Comparison of ENCODE assay signal across 35 cellular contexts in genomic region chr7:8453535-8453934, GRCh38. TPM values are rescaled to one million over a fixed set of nuclear protein-coding genes. Genes with fewer than 3 reads are reported as not detected.
"Had no signal": no experiment of that assay in that cellular context is flagged by ENCODE, and none has a peak within 500 bp of the region (broad histone marks: within the 10 kb centered on the region; RNA-seq: fewer than 3 reads in every experiment).

No MANE protein-coding gene starts in this region.

- FAIRE-seq: TTC549 had no signal

- H3K27ac ChIP-seq: VCaP, WERI-Rb-1 had no signal

- H3K36me3 ChIP-seq: WERI-Rb-1 had no signal

- ATAC-seq: activated CD4-positive, alpha-beta T cell treated with anti-CD3 and anti-CD28 coated beads for 36 hours; activated CD4-positive, CD25-positive, alpha-beta regulatory T cell treated with anti-CD3 and anti-CD28 coated beads, Interleukin-2, amount 50 U/mL, for 24 hours; activated CD8-positive, alpha-beta memory T cell treated with anti-CD3 and anti-CD28 coated beads, Interleukin-2, amount 10 ng/mL, durations not matched to agents 7 days and 5 days; activated CD8-positive, alpha-beta T cell treated with anti-CD3 and anti-CD28 coated beads for 36 hours; activated CD8-positive, alpha-beta T cell treated with anti-CD3 and anti-CD28 coated beads, Interleukin-2, amount 10 ng/mL, durations not matched to agents 7 days and 5 days; T-helper 17 cell; WTC11 had no signal

- DNase-seq: activated B cell treated with CpG ODN at 0.5 μM for 24 hours; activated CD4-positive, alpha-beta memory T cell treated with anti-CD3 and anti-CD28 coated beads for 36 hours; activated CD4-positive, alpha-beta memory T cell treated with anti-CD3 and anti-CD28 coated beads, Interleukin-2, amount 10 ng/mL, durations not matched to agents 7 days and 5 days; activated CD4-positive, alpha-beta T cell treated with anti-CD3 and anti-CD28 coated beads for 1 hour; activated CD4-positive, alpha-beta T cell treated with anti-CD3 and anti-CD28 coated beads for 36 hours; activated CD4-positive, alpha-beta T cell treated with anti-CD3 and anti-CD28 coated beads for 4 hours; activated CD4-positive, alpha-beta T cell treated with anti-CD3 and anti-CD28 coated beads for 48 hours; activated CD4-positive, alpha-beta T cell treated with anti-CD3 and anti-CD28 coated beads, Interleukin-2, amount 10 ng/mL, durations not matched to agents 24 days and 14 days; activated CD4-positive, alpha-beta T cell treated with anti-CD3 and anti-CD28 coated beads, Interleukin-2, amount 10 ng/mL, durations not matched to agents 7 days and 5 days; activated CD4-positive, alpha-beta T cell treated with anti-CD3 and anti-CD28 coated beads, Interleukin-2, amount 50 U/mL, for 1 hour; activated CD4-positive, alpha-beta T cell treated with anti-CD3 and anti-CD28 coated beads, Interleukin-2, amount 50 U/mL, for 4 hours; activated CD4-positive, alpha-beta T cell treated with anti-CD3 and anti-CD28 coated beads, Interleukin-2, amount 50 U/mL, for 48 hours; activated CD4-positive, CD25-positive, alpha-beta regulatory T cell; activated CD4-positive, CD25-positive, alpha-beta regulatory T cell treated with anti-CD3 and anti-CD28 coated beads, Interleukin-2, amount 50 U/mL, for 72 hours; activated CD8-positive, alpha-beta memory T cell treated with anti-CD3 and anti-CD28 coated beads for 24 hours; activated CD8-positive, alpha-beta memory T cell treated with anti-CD3 and anti-CD28 coated beads, Interleukin-2, amount 10 ng/mL, durations not matched to agents 7 days and 5 days; activated CD8-positive, alpha-beta memory T cell treated with anti-CD3 and anti-CD28 coated beads, Interleukin-2, amount 50 U/mL, for 4 hours; activated CD8-positive, alpha-beta memory T cell treated with anti-CD3 and anti-CD28 coated beads, Interleukin-2, amount 50 U/mL, for 48 hours; activated CD8-positive, alpha-beta T cell treated with anti-CD3 and anti-CD28 coated beads for 36 hours; activated CD8-positive, alpha-beta T cell treated with anti-CD3 and anti-CD28 coated beads, Interleukin-2, amount 10 ng/mL, durations not matched to agents 7 days and 5 days; activated T-cell treated with anti-CD3 and anti-CD28 coated beads for 4 hours; activated T-cell treated with anti-CD3 and anti-CD28 coated beads, Interleukin-2, amount 50 U/mL, for 1 hour; activated T-cell treated with anti-CD3 and anti-CD28 coated beads, Interleukin-2, amount 50 U/mL, for 24 hours; T-helper 17 cell; T-helper 2 cell; T-helper 9 cell; T1000; WERI-Rb-1 had no signal

RNA-seq across cellular contexts. Expression of gene NXPH1, which starts 20.1 kb away (rescaled TPM):
- total RNA-seq: activated B cell treated with CpG ODN at 0.5 μM for 24 hours; activated CD4-positive, alpha-beta memory T cell treated with anti-CD3 and anti-CD28 coated beads for 36 hours; activated CD4-positive, alpha-beta memory T cell treated with anti-CD3 and anti-CD28 coated beads, Interleukin-2, amount 10 ng/mL, durations not matched to agents 7 days and 5 days; activated CD4-positive, alpha-beta T cell treated with anti-CD3 and anti-CD28 coated beads for 36 hours; activated CD4-positive, alpha-beta T cell treated with anti-CD3 and anti-CD28 coated beads, Interleukin-2, amount 10 ng/mL, durations not matched to agents 24 days and 14 days; activated CD4-positive, alpha-beta T cell treated with anti-CD3 and anti-CD28 coated beads, Interleukin-2, amount 10 ng/mL, durations not matched to agents 7 days and 5 days; activated CD8-positive, alpha-beta memory T cell treated with anti-CD3 and anti-CD28 coated beads for 36 hours; activated CD8-positive, alpha-beta memory T cell treated with anti-CD3 and anti-CD28 coated beads, Interleukin-2, amount 10 ng/mL, durations not matched to agents 7 days and 5 days; activated CD8-positive, alpha-beta T cell treated with anti-CD3 and anti-CD28 coated beads for 36 hours; activated CD8-positive, alpha-beta T cell treated with anti-CD3 and anti-CD28 coated beads, Interleukin-2, amount 10 ng/mL, durations not matched to agents 7 days and 5 days; T-helper 1 cell treated with Interleukin-12 subunit alpha and Interleukin-12 subunit beta and Interleukin-4 antibody, amounts not matched to agents 30 ng/mL and 1 ng/mL, for 36 hours; T-helper 17 cell; T-helper 2 cell treated with Interferon-gamma antibody and Interleukin-4, amounts not matched to agents 100 ng/mL and 5 ng/mL, for 36 hours had no signal
